12 cellular contexts compared by ENCODE assay signal in genomic region chr1:61139324-61140055, GRCh38. TPM values are rescaled to one million over a fixed set of nuclear protein-coding genes. Genes with fewer than 3 reads are reported as not detected.
DNase-seq lines count a peak whose midpoint lies in the region; TF ChIP-seq lines count a peak whose summit lies in the region.
"Had no signal": no experiment of that assay in that cellular context is flagged by ENCODE, and none has a peak within 500 bp of the region (broad histone marks: within the 10 kb centered on the region; RNA-seq: fewer than 3 reads in every experiment).

No MANE protein-coding gene starts in this region.

- WGBS in stomach, 5 donors = 69 to 77% (median 75%) methylated on average over 11 of the region's 11 CpGs

- intact Hi-C loops in tibial artery (cut with DNase I; ENCODE audit: low total_unique reads) (no loop called here), stomach (cut with DNase I; ENCODE audit: low total_unique reads) (no loop called here)

- no peaks in the 10 kb centered on the region for H3K9me3 ChIP-seq in tibial artery
- no peaks in the 10 kb centered on the region for H3K9me3 ChIP-seq in stomach
- H3K9me3 ChIP-seq: ovary had no signal

- TF ChIP-seq EP300 in stomach (IDR thresholded peaks at IDR 0.05) = no peak

- H3K4me1 ChIP-seq in tibial artery (peaks cover 0 to 69% (median 41%) of the 10 kb centered on the region in 4 donors), stomach (peaks cover 28 to 74% (median 44%) of the 10 kb centered on the region in 4 donors)

- H3K27ac ChIP-seq in tibial artery = peak overlapping the region; percentile 23 to 31
- H3K27ac ChIP-seq in stomach = no peak overlapping the region
- H3K27ac ChIP-seq: ovary had no signal

- no peaks in the 10 kb centered on the region for H3K27me3 ChIP-seq in tibial artery
- no peaks in the 10 kb centered on the region for H3K27me3 ChIP-seq in stomach
- H3K27me3 ChIP-seq: ovary had no signal

- H3K4me3 ChIP-seq in tibial artery = no peak overlapping the region
- H3K4me3 ChIP-seq in stomach = no peak overlapping the region
- H3K4me3 ChIP-seq: ovary had no signal

- TF ChIP-seq CTCF in tibial artery (IDR thresholded peaks at IDR 0.05) = no peak
- TF ChIP-seq CTCF in stomach (IDR thresholded peaks at IDR 0.05) = no peak

- H3K36me3 ChIP-seq in tibial artery (no peaks in the 10 kb centered on the region), stomach (no peaks in the 10 kb centered on the region)
- H3K36me3 ChIP-seq: ovary had no signal

- DNase-seq in NCI-H1092 treated with DMSO at 0.1 percent for 48 hours (lab: John Stamatoyannopoulos, UW) (peak; percentile 56), NCI-H1092 (lab: John Stamatoyannopoulos, UW) (no peak), SKM-1 treated with dmso at 0.1 percent for 144 hours (lab: John Stamatoyannopoulos, UW; ENCODE audit: unreplicated experiment) (peak; percentile 81), fibroblast of peridontal ligament (ENCODE audit: extremely low read depth) (peak; percentile 40), tibial artery (peak in 1 of 2 donors; percentile 46), T-helper 1 cell (no peak), NCI-H526 (lab: John Stamatoyannopoulos, UW) (no peak), stomach (no peak)
- DNase-seq: 8988T, H7, MM.1S, ovary had no signal

- no peak for TF ChIP-seq POLR2A in stomach (IDR thresholded peaks at IDR 0.05)

RNA-seq across cellular contexts. Expression of gene NFIA, which starts 57.1 kb away (rescaled TPM):
- 100 to 1,000 TPM in 1 of 5 donors, 10 to 100 TPM in 4; 16.8 to 108 (median 61.0) TPM for total RNA-seq in stomach
- polyA plus RNA-seq in stomach = 10 to 100 TPM in 2 of 3 donors, 1 to 10 TPM in 1; 9.6 to 11.9 (median 10.0) TPM

Comparison
In these comparisons a context has a peak if more than half of its experiments do, and no peak if none do; other contexts are left out.
1. DNase-seq: peak in NCI-H1092 treated with DMSO at 0.1 percent for 48 hours (single experiment), SKM-1 treated with dmso at 0.1 percent for 144 hours (single experiment) and fibroblast of peridontal ligament (single experiment); none in NCI-H1092 (single experiment), T-helper 1 cell (0 of 5), NCI-H526 (0 of 2) and stomach (single experiment).
2. H3K27ac ChIP-seq: peak in tibial artery (2 of 2); none in stomach (0 of 5).